ENCODE assay signal across 6 cellular contexts in the genomic region with DNA sequence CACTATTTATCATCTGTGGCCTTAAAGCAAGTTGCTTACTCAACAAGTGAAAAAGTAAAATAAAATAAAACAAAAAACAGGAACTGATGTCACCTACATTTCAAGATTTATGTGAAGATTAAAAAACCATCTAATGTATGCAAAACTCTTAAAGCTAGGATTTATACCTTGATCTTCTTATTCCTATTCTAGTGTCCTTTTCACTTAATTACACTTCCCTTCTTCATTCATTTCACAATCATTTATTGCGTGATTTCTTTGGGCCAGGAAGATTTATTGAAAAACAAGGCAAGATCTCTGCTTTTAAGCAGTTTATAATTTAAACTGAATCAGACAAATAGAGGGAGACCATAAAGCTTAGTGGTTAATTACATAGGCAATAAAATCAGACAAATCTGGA. TPM values are rescaled to one million over a fixed set of nuclear protein-coding genes. Genes with fewer than 3 reads are reported as not detected.
"Had no signal": no experiment of that assay in that cellular context is flagged by ENCODE, and none has a peak within 500 bp of the region (broad histone marks: within the 10 kb centered on the region; RNA-seq: fewer than 3 reads in every experiment).

No MANE protein-coding gene starts in this region.

- H3K4me2 ChIP-seq: GM23338 had no signal

- H3K4me3 ChIP-seq: GM23338 had no signal

- H2AFZ ChIP-seq: GM23338 had no signal

- DNase-seq: H9, HCEC 1CT had no signal

- H3K27ac ChIP-seq: HL-60 had no signal

- ATAC-seq: GM23338, HepG2 had no signal

RNA-seq across cellular contexts. Expression of a gene that starts 18.6 kb away (rescaled TPM):
- total RNA-seq: HepG2, HT1080 had no signal
